1 cellular context compared by ENCODE assay signal in the genomic region with DNA sequence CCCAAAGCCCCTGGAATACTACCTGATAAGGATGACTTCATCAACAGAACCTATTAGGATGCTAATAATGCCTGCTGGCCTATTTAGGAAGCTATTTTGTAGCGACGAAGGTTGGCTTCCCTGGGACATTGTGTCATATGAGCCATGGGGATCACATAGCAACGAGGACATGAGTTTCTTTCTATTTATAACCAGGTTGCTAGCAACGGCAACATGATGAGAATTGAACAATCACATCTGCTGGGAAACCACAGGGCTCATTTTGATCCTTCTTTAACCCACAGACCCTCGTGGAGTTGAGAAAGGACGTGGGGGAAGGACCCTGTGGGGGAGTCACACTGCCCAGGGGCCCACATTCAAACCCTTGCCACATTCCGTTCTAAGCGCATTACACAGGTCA.
TF ChIP-seq lines count a peak whose summit lies in the region.

No MANE protein-coding gene starts in this region.

TF ChIP-seq in WTC11, 78 proteins besides CTCF, POLR2A, EP300 and RAD21 (continued from another document):
- TF ChIP-seq, protein P1, sequence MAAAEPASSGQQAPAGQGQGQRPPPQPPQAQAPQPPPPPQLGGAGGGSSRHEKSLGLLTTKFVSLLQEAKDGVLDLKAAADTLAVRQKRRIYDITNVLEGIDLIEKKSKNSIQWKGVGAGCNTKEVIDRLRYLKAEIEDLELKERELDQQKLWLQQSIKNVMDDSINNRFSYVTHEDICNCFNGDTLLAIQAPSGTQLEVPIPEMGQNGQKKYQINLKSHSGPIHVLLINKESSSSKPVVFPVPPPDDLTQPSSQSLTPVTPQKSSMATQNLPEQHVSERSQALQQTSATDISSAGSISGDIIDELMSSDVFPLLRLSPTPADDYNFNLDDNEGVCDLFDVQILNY (CRISPR knock-in tag; IDR thresholded peaks at IDR 0.05) = no peak
- TF ChIP-seq, protein P2, sequence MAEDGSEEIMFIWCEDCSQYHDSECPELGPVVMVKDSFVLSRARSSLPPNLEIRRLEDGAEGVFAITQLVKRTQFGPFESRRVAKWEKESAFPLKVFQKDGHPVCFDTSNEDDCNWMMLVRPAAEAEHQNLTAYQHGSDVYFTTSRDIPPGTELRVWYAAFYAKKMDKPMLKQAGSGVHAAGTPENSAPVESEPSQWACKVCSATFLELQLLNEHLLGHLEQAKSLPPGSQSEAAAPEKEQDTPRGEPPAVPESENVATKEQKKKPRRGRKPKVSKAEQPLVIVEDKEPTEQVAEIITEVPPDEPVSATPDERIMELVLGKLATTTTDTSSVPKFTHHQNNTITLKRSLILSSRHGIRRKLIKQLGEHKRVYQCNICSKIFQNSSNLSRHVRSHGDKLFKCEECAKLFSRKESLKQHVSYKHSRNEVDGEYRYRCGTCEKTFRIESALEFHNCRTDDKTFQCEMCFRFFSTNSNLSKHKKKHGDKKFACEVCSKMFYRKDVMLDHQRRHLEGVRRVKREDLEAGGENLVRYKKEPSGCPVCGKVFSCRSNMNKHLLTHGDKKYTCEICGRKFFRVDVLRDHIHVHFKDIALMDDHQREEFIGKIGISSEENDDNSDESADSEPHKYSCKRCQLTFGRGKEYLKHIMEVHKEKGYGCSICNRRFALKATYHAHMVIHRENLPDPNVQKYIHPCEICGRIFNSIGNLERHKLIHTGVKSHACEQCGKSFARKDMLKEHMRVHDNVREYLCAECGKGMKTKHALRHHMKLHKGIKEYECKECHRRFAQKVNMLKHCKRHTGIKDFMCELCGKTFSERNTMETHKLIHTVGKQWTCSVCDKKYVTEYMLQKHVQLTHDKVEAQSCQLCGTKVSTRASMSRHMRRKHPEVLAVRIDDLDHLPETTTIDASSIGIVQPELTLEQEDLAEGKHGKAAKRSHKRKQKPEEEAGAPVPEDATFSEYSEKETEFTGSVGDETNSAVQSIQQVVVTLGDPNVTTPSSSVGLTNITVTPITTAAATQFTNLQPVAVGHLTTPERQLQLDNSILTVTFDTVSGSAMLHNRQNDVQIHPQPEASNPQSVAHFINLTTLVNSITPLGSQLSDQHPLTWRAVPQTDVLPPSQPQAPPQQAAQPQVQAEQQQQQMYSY (CRISPR knock-in tag; IDR thresholded peaks at IDR 0.05) = no peak
- TF ChIP-seq TCF7 (CRISPR knock-in tag; IDR thresholded peaks at IDR 0.05; ENCODE audit: low read depth) = no peak
- no peak for TF ChIP-seq HMGXB4 (CRISPR knock-in tag; IDR thresholded peaks at IDR 0.05)
- TF ChIP-seq ZNF425 (CRISPR knock-in tag; conservative IDR thresholded peaks at IDR 0.05) = no peak
- no peak for TF ChIP-seq AR (CRISPR knock-in tag; IDR thresholded peaks at IDR 0.05)
- TF ChIP-seq CREB1 (CRISPR knock-in tag; IDR thresholded peaks at IDR 0.05) = no peak
- TF ChIP-seq ZNF671 (CRISPR knock-in tag; IDR thresholded peaks at IDR 0.05) = no peak
- no peak for TF ChIP-seq TEAD4 (CRISPR knock-in tag; IDR thresholded peaks at IDR 0.05)
